ENCODE assay signal across 1 cellular context in genomic region chr17:65137076-65137935, GRCh38.
TF ChIP-seq lines count a peak whose summit lies in the region.

TSS of gene RGS9 (plus strand) at chr17:65137370. CDS start at chr17:65137541, 171 bp downstream.

TF ChIP-seq in HepG2, 621 proteins besides CTCF, POLR2A, EP300 and RAD21 (continued from another document and continues in another):
- TF ChIP-seq SNAPC4 (CRISPR knock-in tag; IDR thresholded peaks at IDR 0.05) (peak; percentile 31; the same call in 1 of the 2 replicates), NAIF1 (CRISPR knock-in tag; IDR thresholded peaks at IDR 0.05; ENCODE audit: borderline replicate concordance) (no peak), GATAD1 (CRISPR knock-in tag; IDR thresholded peaks at IDR 0.05) (no peak), ATF3 (CRISPR knock-in tag; IDR thresholded peaks at IDR 0.05) (no peak; the same call in 1 of the 2 replicates), ZNF576 (CRISPR knock-in tag; IDR thresholded peaks at IDR 0.05) (no peak), PATZ1 (CRISPR knock-in tag; IDR thresholded peaks at IDR 0.05) (peak; percentile 93), SOX6 (IDR thresholded peaks at IDR 0.05) (no peak), SOX6 (CRISPR knock-in tag; IDR thresholded peaks at IDR 0.05) (peak; percentile 32; the same call in 1 of the 2 replicates), SKI (IDR thresholded peaks at IDR 0.05; ENCODE audit: partially characterized antibody) (no peak), BRCA1 (CRISPR knock-in tag; IDR thresholded peaks at IDR 0.05) (no peak), PRPF4 (IDR thresholded peaks at IDR 0.05; ENCODE audit: low read depth, low read length, poor library complexity, severe bottlenecking) (no peak), TAF1 (CRISPR knock-in tag; IDR thresholded peaks at IDR 0.05) (no peak), HNF1B (CRISPR knock-in tag; IDR thresholded peaks at IDR 0.05) (peak; percentile 67; the same call in 1 of the 2 replicates), BCLAF1 (IDR thresholded peaks at IDR 0.05) (no peak), ZNF460 (CRISPR knock-in tag; IDR thresholded peaks at IDR 0.05; ENCODE audit: borderline replicate concordance) (no peak), MLXIP (CRISPR knock-in tag; IDR thresholded peaks at IDR 0.05; ENCODE audit: borderline replicate concordance) (no peak), PBX2 (CRISPR knock-in tag; IDR thresholded peaks at IDR 0.05) (no peak), CREB1 (IDR thresholded peaks at IDR 0.05) (no peak), CREB1 (CRISPR knock-in tag; IDR thresholded peaks at IDR 0.05) (no peak), ZNF451 (CRISPR knock-in tag; IDR thresholded peaks at IDR 0.05) (no peak), ZNF724P (CRISPR knock-in tag; IDR thresholded peaks at IDR 0.05; ENCODE audit: borderline replicate concordance) (no peak), ZNF691 (CRISPR knock-in tag; IDR thresholded peaks at IDR 0.05; ENCODE audit: borderline replicate concordance, low read depth) (no peak), NCOR1 (IDR thresholded peaks at IDR 0.05; ENCODE audit: borderline replicate concordance, low read length) (no peak), RBM22 (optimal IDR thresholded peaks at IDR 0.05; ENCODE audit: low read length) (no peak), ZNF776 (CRISPR knock-in tag; IDR thresholded peaks at IDR 0.05) (no peak), RFX3 (CRISPR knock-in tag; IDR thresholded peaks at IDR 0.05) (no peak), ZNF83 (CRISPR knock-in tag; IDR thresholded peaks at IDR 0.05; ENCODE audit: borderline replicate concordance) (no peak), ZSCAN9 (CRISPR knock-in tag; IDR thresholded peaks at IDR 0.05; ENCODE audit: borderline replicate concordance) (no peak), MXD3 (CRISPR knock-in tag; IDR thresholded peaks at IDR 0.05) (peak; percentile 43; the same call in 1 of the 2 replicates), CHD2 (IDR thresholded peaks at IDR 0.05; ENCODE audit: low read depth, low read length) (no peak), ZNF790 (CRISPR knock-in tag; IDR thresholded peaks at IDR 0.05; ENCODE audit: borderline replicate concordance) (no peak), ZNF124 (CRISPR knock-in tag; IDR thresholded peaks at IDR 0.05) (peak; percentile 32; the same call in 1 of the 2 replicates), SMAD3 (CRISPR knock-in tag; IDR thresholded peaks at IDR 0.05) (no peak), IRX3 (CRISPR knock-in tag; IDR thresholded peaks at IDR 0.05; ENCODE audit: borderline replicate concordance, low read depth) (no peak), ZNF207 (IDR thresholded peaks at IDR 0.05; ENCODE audit: borderline replicate concordance) (no peak), ZNF549 (CRISPR knock-in tag; IDR thresholded peaks at IDR 0.05) (no peak), KDM2A (CRISPR knock-in tag; IDR thresholded peaks at IDR 0.05; ENCODE audit: borderline replicate concordance, low read depth) (peak; percentile 75), MIER2 (CRISPR knock-in tag; IDR thresholded peaks at IDR 0.05) (no peak), USF2 (IDR thresholded peaks at IDR 0.05; ENCODE audit: low read depth, low read length) (no peak), USF2 (CRISPR knock-in tag; IDR thresholded peaks at IDR 0.05; ENCODE audit: borderline replicate concordance) (no peak), ZNF263 (CRISPR knock-in tag; IDR thresholded peaks at IDR 0.05) (peak; percentile 99)
